Comparison of ENCODE assay signal across 1 cellular context in the genomic region with DNA sequence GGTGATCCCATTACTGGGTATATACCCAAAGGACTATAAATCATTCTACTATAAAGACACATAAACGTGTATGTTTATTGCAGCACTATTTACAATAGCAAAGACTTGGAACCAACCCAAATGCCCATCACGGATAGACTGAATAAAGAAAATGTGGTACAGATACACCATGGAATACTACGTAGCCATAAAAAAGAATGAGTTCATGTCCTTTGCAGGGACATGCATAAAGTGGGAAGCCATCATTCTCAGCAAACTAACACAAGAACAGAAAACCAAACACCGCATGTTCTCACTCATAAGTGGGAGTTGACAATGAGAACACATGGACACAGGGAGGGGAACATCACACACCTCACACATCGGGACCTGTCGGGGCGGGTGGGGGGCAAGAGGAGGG.
TF ChIP-seq lines count a peak whose summit lies in the region.

No MANE protein-coding gene starts in this region.

TF ChIP-seq in HEK293, 187 proteins besides CTCF, POLR2A, EP300 and RAD21:
- TF ChIP-seq ZNF580 (tag by site-specific recombination; IDR thresholded peaks at IDR 0.05): 0 out of 2 replicates have a peak, but pooled peaks have one; percentile 35
- peak; percentile 99 for TF ChIP-seq ZNF146 (tag by site-specific recombination; IDR thresholded peaks at IDR 0.05)
